ENCODE assay signal across 15 cellular contexts in genomic region chr3:146390967-146391366, GRCh38.
A peak's percentile ranks its signal among the peaks of the same experiment; 100 is the strongest.
DNase-seq lines count a peak whose midpoint lies in the region; TF ChIP-seq lines count a peak whose summit lies in the region.
"Had no signal": no experiment of that assay in that cellular context is flagged by ENCODE, and none has a peak within 500 bp of the region (broad histone marks: within the 10 kb centered on the region; RNA-seq: fewer than 3 reads in every experiment).

No MANE protein-coding gene starts in this region.

- H3K4me3 ChIP-seq in choroid plexus epithelial cell (ENCODE audit: low read depth, low read length) (no peak overlapping the region), kidney epithelial cell (ENCODE audit: low read depth, low read length) (no peak overlapping the region)
- H3K4me3 ChIP-seq: stomach had no signal

- H3K4me3 Mint-ChIP-seq in HFFc6: no peak overlapping the region
- H3K4me3 Mint-ChIP-seq in activated CD4-positive, alpha-beta memory T cell treated with anti-CD3 and anti-CD28 coated beads, Interleukin-2, amount 10 ng/mL, durations not matched to agents 7 days and 5 days: no peak overlapping the region
- H3K4me3 Mint-ChIP-seq: neural crest cell, T-cell had no signal

- H3K36me3 Mint-ChIP-seq in HFFc6 (ENCODE audit: low read depth): no peaks in the 10 kb centered on the region
- no peaks in the 10 kb centered on the region for H3K36me3 Mint-ChIP-seq in activated CD4-positive, alpha-beta memory T cell treated with anti-CD3 and anti-CD28 coated beads, Interleukin-2, amount 10 ng/mL, durations not matched to agents 7 days and 5 days (ENCODE audit: low read depth)
- H3K36me3 Mint-ChIP-seq: T-cell had no signal

- no peaks in the 10 kb centered on the region for H3K27me3 Mint-ChIP-seq in HFFc6 (ENCODE audit: insufficient read depth)
- H3K27me3 Mint-ChIP-seq in activated CD4-positive, alpha-beta memory T cell treated with anti-CD3 and anti-CD28 coated beads, Interleukin-2, amount 10 ng/mL, durations not matched to agents 7 days and 5 days: no peaks in the 10 kb centered on the region

- TF ChIP-seq CTCF in HFFc6 (IDR thresholded peaks at IDR 0.05): no peak
- TF ChIP-seq CTCF in choroid plexus epithelial cell (conservative IDR thresholded peaks at IDR 0.05; ENCODE audit: low read depth, low read length): no peak
- TF ChIP-seq CTCF in kidney epithelial cell (IDR thresholded peaks at IDR 0.05; ENCODE audit: insufficient read depth, low read length, poor library complexity, severe bottlenecking): no peak

- no peaks in the 10 kb centered on the region for H3K4me1 Mint-ChIP-seq in HFFc6 (ENCODE audit: low read depth)
- H3K4me1 Mint-ChIP-seq in activated CD4-positive, alpha-beta memory T cell treated with anti-CD3 and anti-CD28 coated beads, Interleukin-2, amount 10 ng/mL, durations not matched to agents 7 days and 5 days: no peaks in the 10 kb centered on the region
- H3K4me1 Mint-ChIP-seq: T-cell had no signal

- CTCF ChIA-PET in activated CD4-positive, alpha-beta memory T cell treated with anti-CD3 and anti-CD28 coated beads, Interleukin-2, amount 10 ng/mL, durations not matched to agents 7 days and 5 days (lab: Charles Lee): no interaction called here

- DNase-seq in HFFc6 (peak; percentile 49), choroid plexus epithelial cell (ENCODE audit: low read depth) (peak; percentile 99), kidney epithelial cell (ENCODE audit: low read depth) (peak; percentile 10), smooth muscle cell of the brain vasculature (ENCODE audit: low read depth, low spot score) (peak; percentile 33), NCI-H1092 (lab: John Stamatoyannopoulos, UW) (no peak), ACHN (no peak)
- DNase-seq in activated naive CD4-positive, alpha-beta T cell treated with anti-CD3 and anti-CD28 coated beads, Interleukin-2, amount 50 U/mL, for 16 hours: no peak
- no peak for DNase-seq in activated CD4-positive, alpha-beta memory T cell treated with anti-CD3 and anti-CD28 coated beads, Interleukin-2, amount 10 ng/mL, durations not matched to agents 7 days and 5 days
- DNase-seq: activated naive CD4-positive, alpha-beta T cell treated with Interleukin-2 at 50 U/mL for 16 hours; DND-41; NCI-H1417 treated with DMSO at 0.1 percent for 48 hours; stimulated activated CD4-positive, alpha-beta T cell treated with anti-CD3 and anti-CD28 coated beads, Interleukin-4, amount 100 ng/mL, for 24 hours; stomach; T-cell had no signal

- no peak overlapping the region for H3K27ac Mint-ChIP-seq in HFFc6
- H3K27ac Mint-ChIP-seq in activated CD4-positive, alpha-beta memory T cell treated with anti-CD3 and anti-CD28 coated beads, Interleukin-2, amount 10 ng/mL, durations not matched to agents 7 days and 5 days: no peak overlapping the region
- H3K27ac Mint-ChIP-seq: T-cell had no signal

- in situ Hi-C loops in ACHN (cut with HindIII; ENCODE audit: low pct_ligation_motif_present, low pct_unique_long_range_greater_than_20kb, low sequenced_read_pairs): no loop called here

- H3K27me3 ChIP-seq in kidney epithelial cell (ENCODE audit: control insufficient read depth, insufficient read depth, low read length): no peaks in the 10 kb centered on the region
- H3K27me3 ChIP-seq: stomach had no signal

- no peaks in the 10 kb centered on the region for H3K36me3 ChIP-seq in kidney epithelial cell (ENCODE audit: control insufficient read depth, insufficient read depth, low read length)
- H3K36me3 ChIP-seq: stomach had no signal

- POLR2A ChIA-PET in activated CD4-positive, alpha-beta memory T cell treated with anti-CD3 and anti-CD28 coated beads, Interleukin-2, amount 10 ng/mL, durations not matched to agents 7 days and 5 days (lab: Charles Lee): no interaction called here

- H3K9me3 Mint-ChIP-seq in HFFc6: no peaks in the 10 kb centered on the region
- H3K9me3 Mint-ChIP-seq in activated CD4-positive, alpha-beta memory T cell treated with anti-CD3 and anti-CD28 coated beads, Interleukin-2, amount 10 ng/mL, durations not matched to agents 7 days and 5 days: no peaks in the 10 kb centered on the region
- H3K9me3 Mint-ChIP-seq: T-cell had no signal

Comparison
In these comparisons a context has a peak if more than half of its experiments do, and no peak if none do; other contexts are left out.
1. DNase-seq: peak in HFFc6 (single experiment), choroid plexus epithelial cell (single experiment), kidney epithelial cell (single experiment) and smooth muscle cell of the brain vasculature (single experiment); none in NCI-H1092 (single experiment), activated naive CD4-positive, alpha-beta T cell treated with anti-CD3 and anti-CD28 coated beads, Interleukin-2, amount 50 U/mL, for 16 hours (single experiment), activated CD4-positive, alpha-beta memory T cell treated with anti-CD3 and anti-CD28 coated beads, Interleukin-2, amount 10 ng/mL, durations not matched to agents 7 days and 5 days (single experiment) and ACHN (single experiment).